ENCODE assay signal across 8 cellular contexts in the genomic region with DNA sequence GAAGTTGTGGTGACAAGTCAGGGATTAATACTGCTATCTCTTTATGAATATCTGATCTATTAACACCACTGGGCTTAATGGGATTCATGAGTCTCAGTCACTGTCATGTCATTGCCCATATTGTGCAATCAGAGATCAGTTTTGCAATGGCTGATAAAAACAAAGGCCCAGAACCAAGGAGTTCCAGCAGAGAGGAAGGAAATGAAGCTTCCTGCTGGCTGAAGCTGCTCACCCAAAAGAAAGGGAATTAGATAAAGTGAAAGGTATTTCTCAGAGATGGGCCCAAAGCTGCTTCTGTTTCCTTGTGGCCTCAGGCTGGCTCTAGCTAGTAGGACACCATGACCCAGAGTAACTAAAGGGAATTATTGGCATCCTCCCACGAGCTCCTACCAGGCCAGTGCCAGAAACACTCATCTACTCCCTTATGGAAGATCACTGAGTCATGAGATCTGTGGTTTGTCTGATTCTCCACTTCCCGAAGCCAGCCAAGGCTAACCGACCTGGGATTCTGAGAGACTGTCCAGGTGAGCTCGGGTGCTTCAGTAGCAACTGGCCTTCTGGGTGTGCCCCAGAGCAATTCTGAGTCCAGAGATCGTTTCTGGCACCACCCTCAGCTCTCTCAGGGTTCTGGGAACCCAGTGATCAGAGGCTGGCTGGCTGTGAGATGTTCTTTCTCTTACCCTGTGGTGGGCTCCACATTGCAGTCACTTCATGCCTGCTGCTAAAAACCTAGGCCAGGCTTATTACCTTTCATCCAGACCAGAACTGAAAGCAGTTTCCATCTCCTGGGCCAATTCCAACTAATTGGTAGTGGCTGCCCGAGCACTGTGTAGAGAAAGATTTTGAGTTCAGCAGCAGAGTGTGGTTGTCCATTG.
DNase-seq lines count a peak whose midpoint lies in the region; TF ChIP-seq lines count a peak whose summit lies in the region.

No MANE protein-coding gene starts in this region.

- H3K4me3 ChIP-seq in adrenal gland = peak overlapping the region in 1 of 4 donors; percentile 24
- H3K4me3 ChIP-seq in effector memory CD4-positive, alpha-beta T cell (ENCODE audit: insufficient read depth, low read depth, low read length, poor library complexity, severe bottlenecking) = no peak overlapping the region

- peak overlapping the region; percentile 34 to 96 (median 75) for H3K27ac ChIP-seq in adrenal gland
- H3K27ac ChIP-seq in effector memory CD4-positive, alpha-beta T cell (ENCODE audit: insufficient read depth, low read length, poor library complexity, severe bottlenecking) = no peak overlapping the region

- 33 to 60% (median 34%) methylated on average over 2 to 6 of the region's 6 CpGs for WGBS in adrenal gland, 4 donors

- H3K4me1 ChIP-seq in adrenal gland (replicated peaks in 1 of 2) = peaks cover 15 to 28% of the 10 kb centered on the region in 2 donors
- H3K4me1 ChIP-seq in effector memory CD4-positive, alpha-beta T cell (ENCODE audit: control insufficient read depth, insufficient read depth, low read length, poor library complexity, severe bottlenecking) = peaks cover 2% of the 10 kb centered on the region

- no peaks in the 10 kb centered on the region for H3K27me3 ChIP-seq in adrenal gland
- H3K27me3 ChIP-seq in effector memory CD4-positive, alpha-beta T cell (replicated peaks; ENCODE audit: control insufficient read depth, insufficient read depth, low read length, poor library complexity, severe bottlenecking) = no peaks in the 10 kb centered on the region

- H3K9me3 ChIP-seq in adrenal gland (replicated peaks in 1 of 3) = no peaks in the 10 kb centered on the region
- H3K9me3 ChIP-seq in effector memory CD4-positive, alpha-beta T cell (ENCODE audit: control insufficient read depth, low read length) = no peaks in the 10 kb centered on the region

- intact Hi-C loops in adrenal gland (cut with DNase I) = no loop called here

- TF ChIP-seq CTCF in adrenal gland (IDR thresholded peaks at IDR 0.05) = no peak

- H3K36me3 ChIP-seq in adrenal gland (replicated peaks in 1 of 2) = no peaks in the 10 kb centered on the region
- no peaks in the 10 kb centered on the region for H3K36me3 ChIP-seq in effector memory CD4-positive, alpha-beta T cell (ENCODE audit: control insufficient read depth, insufficient read depth, low read length)

- TF ChIP-seq POLR2A in adrenal gland (IDR thresholded peaks at IDR 0.05) = no peak

- DNase-seq in SIG-M5 treated with dmso at 0.1 percent for 504 hours (lab: John Stamatoyannopoulos, UW; ENCODE audit: unreplicated experiment) (peak; percentile 88), SIG-M5 (lab: John Stamatoyannopoulos, UW) (no peak), adrenal gland (peak; percentile 47 to 89 (median 73)), hepatic stellate cell (ENCODE audit: low spot score) (peak; percentile 81), smooth muscle cell of the brain vasculature (ENCODE audit: low read depth, low spot score) (peak; percentile 60), NCI-H1105 (lab: John Stamatoyannopoulos, UW) (no peak), DMS114 treated with DMSO at 0.1 percent for 48 hours (lab: John Stamatoyannopoulos, UW; ENCODE audit: unreplicated experiment) (no peak)
- DNase-seq in effector memory CD4-positive, alpha-beta T cell = no peak

Comparison
In these comparisons a context has a peak if more than half of its experiments do, and no peak if none do; other contexts are left out.
1. DNase-seq: peak in SIG-M5 treated with dmso at 0.1 percent for 504 hours (single experiment), adrenal gland (7 of 7), hepatic stellate cell (single experiment) and smooth muscle cell of the brain vasculature (single experiment); none in SIG-M5 (single experiment), NCI-H1105 (single experiment), effector memory CD4-positive, alpha-beta T cell (0 of 3) and DMS114 treated with DMSO at 0.1 percent for 48 hours (single experiment).